ENCODE assay signal across 8 cellular contexts in genomic region chr3:148727242-148727641, GRCh38.
DNase-seq lines count a peak whose midpoint lies in the region; ATAC-seq lines count a peak whose summit lies in the region.

No MANE protein-coding gene starts in this region.

- DNase-seq in COLO829 (ENCODE audit: low spot score) (peak; percentile 52), NCI-H2196 (lab: John Stamatoyannopoulos, UW; ENCODE audit: unreplicated experiment) (peak; percentile 58), amygdala (lab: John Stamatoyannopoulos, UW) (peak in 42 of 56 donors; percentile 1 to 77 (median 32)), kidney tubule cell (ENCODE audit: low spot score) (peak; percentile 65), epidermal melanocyte (ENCODE audit: insufficient read length, low spot score) (no peak)
- no peak for DNase-seq in central memory CD4-positive, alpha-beta T cell

- peak; percentile 88 for ATAC-seq in GM18909 (IDR thresholded peaks at IDR 0.05; ENCODE audit: poor library complexity, unreplicated experiment)
- ATAC-seq in HG03139 (IDR thresholded peaks at IDR 0.05; ENCODE audit: unreplicated experiment): peak; percentile 87

Comparison
In these comparisons a context has a peak if more than half of its experiments do, and no peak if none do; other contexts are left out.
1. DNase-seq: peak in COLO829 (single experiment), NCI-H2196 (single experiment), amygdala (42 of 56) and kidney tubule cell (single experiment); none in epidermal melanocyte (single experiment) and central memory CD4-positive, alpha-beta T cell (single experiment).